Comparison of ENCODE assay signal across 7 cellular contexts in genomic region chr19:48645652-48646191, GRCh38. TPM values are rescaled to one million over a fixed set of nuclear protein-coding genes. Genes with fewer than 3 reads are reported as not detected.
DNase-seq lines count a peak whose midpoint lies in the region; ATAC-seq, FAIRE-seq and TF ChIP-seq lines count a peak whose summit lies in the region.

CA11 (minus strand) TSS chr19:48646187; CDS start chr19:48645632, 555 bp downstream.

- DNase-seq in OCI-M2 (lab: John Stamatoyannopoulos, UW; ENCODE audit: unreplicated experiment) (peak; percentile 30), H1 (ENCODE audit: low read depth in 1 of 2, low spot score in 2 of 2) (peak in 1 of 2 experiments; percentile 74), cerebellar cortex (ENCODE audit: low spot score) (no peak), D341Med (ENCODE audit: low spot score) (no peak)

- POLR2A ChIA-PET in H1 (lab: Charles Lee; ENCODE audit: partially characterized antibody): interaction anchor here (0.9 to 2.9 kb wide), 39 partner anchors 8 to 318 kb away, joined by 3 to 27 read pairs (median 5); partner anchors contain the start of genes FAM83E, FUT2, HSD17B14 and IZUMO1

- peak within 1 kb of the TSS; percentile 99; the same call in 1 of the 2 replicates for H2BK15ac ChIP-seq in H1 (ENCODE audit: low read length)

- no peak for TF ChIP-seq EP300 in H1 (IDR thresholded peaks at IDR 0.05; ENCODE audit: borderline replicate concordance in 1 of 2, low read depth in 2 of 2, low read length in 2 of 2)

- H3K4ac ChIP-seq in H1 (replicated peaks; ENCODE audit: insufficient read length, low read depth, low read length): peak within 1 kb of the TSS; percentile 62

- peak within 1 kb of the TSS; percentile 76 for H4K5ac ChIP-seq in H1 (ENCODE audit: insufficient read length, low read depth, low read length)

- no peak within 1 kb of the TSS for H3K23ac ChIP-seq in H1 (ENCODE audit: insufficient read length)

- ATAC-seq in GM21360 (IDR thresholded peaks at IDR 0.05; ENCODE audit: unreplicated experiment): peak; percentile 4
- ATAC-seq in GM21723 (IDR thresholded peaks at IDR 0.05; ENCODE audit: unreplicated experiment): no peak

- H3K9me3 ChIP-seq in H1 (ENCODE audit: insufficient read depth in 2 of 2, low read depth in 1 of 2, low read length in 1 of 2): no peaks in the 10 kb centered on the region
- H3K9me3 ChIP-seq in muscle layer of colon (ENCODE audit: low read length): no peaks in the 10 kb centered on the region

- peak within 1 kb of the TSS; percentile 99 for H2BK5ac ChIP-seq in H1 (ENCODE audit: low read depth, low read length)

- no peak for TF ChIP-seq POLR2A in H1 (IDR thresholded peaks at IDR 0.05; ENCODE audit: control extremely low read depth in 1 of 2, low read depth in 2 of 2, low read length in 2 of 2)

- H3K56ac ChIP-seq in H1 (replicated peaks; ENCODE audit: insufficient read length, low read depth, low read length): peak within 1 kb of the TSS; percentile 75

- WGBS in H1 (ENCODE audit: extremely low coverage in 1 of 2, insufficient coverage in 1 of 2, insufficient read length in 1 of 2, insufficient replicate concordance in 2 of 2, low coverage in 1 of 2, low lambda C conversion rate in 2 of 2, missing lambda C conversion rate in 1 of 2), 2 experiments: 1% methylated on average over 9 of the region's 9 CpGs; no CpG with 5 or more reads in 1 of the 2 experiments

- peak within 1 kb of the TSS; percentile 44 for H3K14ac ChIP-seq in H1 (ENCODE audit: insufficient read length)

- peaks cover 0 to 11% of the 10 kb centered on the region in 2 experiments; a peak in 2 of 4 replicates for H3K79me2 ChIP-seq in H1 (ENCODE audit: control insufficient read depth in 1 of 2, insufficient read depth in 2 of 2, low read length in 2 of 2)

- peaks cover 11% of the 10 kb centered on the region for H3K23me2 ChIP-seq in H1 (ENCODE audit: low read depth, low read length)

- peak within 1 kb of the TSS; percentile 63 for H3K18ac ChIP-seq in H1 (ENCODE audit: extremely low read depth, low read length)

- peak within 1 kb of the TSS; percentile 94 for H4K91ac ChIP-seq in H1 (replicated peaks; ENCODE audit: insufficient read length, low read length)

- H3K9ac ChIP-seq in H1 (replicated peaks in 1 of 4; ENCODE audit: extremely low read depth in 1 of 4, low read depth in 3 of 4, low read length in 3 of 4): peak within 1 kb of the TSS; percentile 40 to 73 (median 54)
- H3K9ac ChIP-seq in muscle layer of colon (ENCODE audit: low read length): peak within 1 kb of the TSS; percentile 82

- H2BK120ac ChIP-seq in H1 (replicated peaks; ENCODE audit: low read depth, low read length): peak within 1 kb of the TSS; percentile 14

- H3K4me2 ChIP-seq in H1 (ENCODE audit: insufficient read depth in 1 of 2, low read depth in 2 of 2, low read length in 2 of 2): peak within 1 kb of the TSS; percentile 89 to 98

- H2BK20ac ChIP-seq in H1 (ENCODE audit: low read length): peak within 1 kb of the TSS; percentile 80

- H3K27me3 ChIP-seq in H1 (replicated peaks in 1 of 4; ENCODE audit: control insufficient read depth in 3 of 4, extremely low read depth in 1 of 4, insufficient read depth in 3 of 4, low read length in 3 of 4) (no peaks in the 10 kb centered on the region), muscle layer of colon (ENCODE audit: control insufficient read depth in 1 of 2, insufficient read depth in 2 of 2, low read length in 2 of 2) (no peaks in the 10 kb centered on the region)

- no peak for TF ChIP-seq CTCF in H1 (IDR thresholded peaks at IDR 0.05; ENCODE audit: control extremely low read depth in 1 of 3, insufficient read depth in 1 of 3, low read depth in 1 of 3, low read length in 3 of 3)

- H3K36me3 ChIP-seq in H1 (ENCODE audit: control insufficient read depth in 2 of 4, insufficient read depth in 4 of 4, low read length in 3 of 4) (no peaks in the 10 kb centered on the region), muscle layer of colon (ENCODE audit: insufficient read depth, low read length) (no peaks in the 10 kb centered on the region)

- H2AK5ac ChIP-seq in H1 (ENCODE audit: low read depth, low read length): peak within 1 kb of the TSS; percentile 75; the same call in 1 of the 2 replicates

- no peak for FAIRE-seq in H1 (lab: Jason Lieb, UNC)

- CTCF ChIA-PET in H1 (lab: Charles Lee; ENCODE audit: partially characterized antibody): interaction anchor here (0.6 to 3.4 kb wide), 31 partner anchors 9 to 326 kb away, joined by 3 to 26 read pairs (median 4); partner anchors contain the start of genes BCAT2, FUT1 and FUT2

- H2BK12ac ChIP-seq in H1 (ENCODE audit: low read depth, low read length): peak within 1 kb of the TSS; percentile 84

- TF ChIP-seq RAD21 in H1 (IDR thresholded peaks at IDR 0.05 in 1 of 2, conservative IDR thresholded peaks at IDR 0.05 in 1 of 2; ENCODE audit: low read depth in 2 of 2, low read length in 2 of 2): no peak

- H3K4me1 ChIP-seq in H1 (replicated peaks in 1 of 4; ENCODE audit: control insufficient read depth in 3 of 4, insufficient read depth in 4 of 4, low read length in 3 of 4) (peaks cover 0 to 7% (median 1%) of the 10 kb centered on the region in 4 experiments; a peak in 4 of 7 replicates), muscle layer of colon (ENCODE audit: insufficient read depth, low read length) (peaks cover 21% of the 10 kb centered on the region)

- peak within 1 kb of the TSS; percentile 68 to 84 (median 82) for H3K4me3 ChIP-seq in H1 (ENCODE audit: extremely low read depth in 1 of 4, insufficient read depth in 2 of 4, low read depth in 3 of 4, low read length in 4 of 4)
- peak within 1 kb of the TSS; percentile 66 to 86 for H3K4me3 ChIP-seq in muscle layer of colon (ENCODE audit: low read depth in 1 of 2, low read length in 2 of 2)

- H2AFZ ChIP-seq in H1 (ENCODE audit: low read length): no peak within 1 kb of the TSS

- peak within 1 kb of the TSS; percentile 63 for H4K8ac ChIP-seq in H1 (ENCODE audit: extremely low read depth, insufficient read depth, low read length)

- no peaks in the 10 kb centered on the region for H3K79me1 ChIP-seq in H1 (ENCODE audit: low read depth, low read length)

- H3K27ac ChIP-seq in H1 (ENCODE audit: low read depth, low read length) (peak within 1 kb of the TSS; percentile 78), muscle layer of colon (ENCODE audit: low read depth, low read length) (peak within 1 kb of the TSS; percentile 89)

- no peaks in the 10 kb centered on the region for H4K20me1 ChIP-seq in H1 (replicated peaks in 1 of 2; ENCODE audit: control insufficient read depth in 1 of 2, insufficient read depth in 2 of 2, low read length in 2 of 2)

TF ChIP-seq in H1, 55 proteins besides CTCF, POLR2A, EP300 and RAD21 (continues in another document):
- TF ChIP-seq USF2 (IDR thresholded peaks at IDR 0.05; ENCODE audit: low read length) (no peak), EGR1 (IDR thresholded peaks at IDR 0.05; ENCODE audit: borderline replicate concordance, low read depth, low read length) (0 out of 2 replicates have a peak, but pooled peaks have one; percentile 5), SP1 (IDR thresholded peaks at IDR 0.05; ENCODE audit: low read depth, low read length) (peak; percentile 56; the same call in 1 of the 2 replicates)

RNA-seq across cellular contexts. Expression of gene CA11, which starts in this region (rescaled TPM):
- total RNA-seq in H1 (2021; fragmentation: NEBNext Ultra II Directional; extraction: Animal tissue kit (Norgen Biotek cat#: 25700)): 51.7 and 53.0 TPM in 2 replicates
- polyA plus RNA-seq in H1 (2011; rRNA removed): 71.4 and 78.9 TPM in 2 replicates
- 62.3 TPM for polyA plus RNA-seq in H1 (2011; cell fraction: cytosol; rRNA removed)
- polyA plus RNA-seq in H1 (2011; cell fraction: nucleus; rRNA removed): 77.1 TPM
- 78.7 to 120 TPM (median 114 TPM) in 4 replicates for polyA plus RNA-seq in H1 (2012, experiment 1 of 2)
- 89.3 TPM for polyA plus RNA-seq in H1 (2012, experiment 2 of 2)
- 127 TPM for polyA plus RNA-seq in H1 (2013, experiment 1 of 2)
- polyA plus RNA-seq in H1 (2013, experiment 2 of 2): 134 TPM
- polyA minus RNA-seq in H1 (2011; rRNA and poly(A)+ RNA removed): 18.5 and 21.1 TPM in 2 replicates
- 18.4 TPM for polyA minus RNA-seq in H1 (2011; cell fraction: cytosol; rRNA and poly(A)+ RNA removed)
- polyA minus RNA-seq in H1 (2011; cell fraction: nucleus; rRNA and poly(A)+ RNA removed): 19.0 TPM
